ENCODE assay signal across 9 cellular contexts in the genomic region with DNA sequence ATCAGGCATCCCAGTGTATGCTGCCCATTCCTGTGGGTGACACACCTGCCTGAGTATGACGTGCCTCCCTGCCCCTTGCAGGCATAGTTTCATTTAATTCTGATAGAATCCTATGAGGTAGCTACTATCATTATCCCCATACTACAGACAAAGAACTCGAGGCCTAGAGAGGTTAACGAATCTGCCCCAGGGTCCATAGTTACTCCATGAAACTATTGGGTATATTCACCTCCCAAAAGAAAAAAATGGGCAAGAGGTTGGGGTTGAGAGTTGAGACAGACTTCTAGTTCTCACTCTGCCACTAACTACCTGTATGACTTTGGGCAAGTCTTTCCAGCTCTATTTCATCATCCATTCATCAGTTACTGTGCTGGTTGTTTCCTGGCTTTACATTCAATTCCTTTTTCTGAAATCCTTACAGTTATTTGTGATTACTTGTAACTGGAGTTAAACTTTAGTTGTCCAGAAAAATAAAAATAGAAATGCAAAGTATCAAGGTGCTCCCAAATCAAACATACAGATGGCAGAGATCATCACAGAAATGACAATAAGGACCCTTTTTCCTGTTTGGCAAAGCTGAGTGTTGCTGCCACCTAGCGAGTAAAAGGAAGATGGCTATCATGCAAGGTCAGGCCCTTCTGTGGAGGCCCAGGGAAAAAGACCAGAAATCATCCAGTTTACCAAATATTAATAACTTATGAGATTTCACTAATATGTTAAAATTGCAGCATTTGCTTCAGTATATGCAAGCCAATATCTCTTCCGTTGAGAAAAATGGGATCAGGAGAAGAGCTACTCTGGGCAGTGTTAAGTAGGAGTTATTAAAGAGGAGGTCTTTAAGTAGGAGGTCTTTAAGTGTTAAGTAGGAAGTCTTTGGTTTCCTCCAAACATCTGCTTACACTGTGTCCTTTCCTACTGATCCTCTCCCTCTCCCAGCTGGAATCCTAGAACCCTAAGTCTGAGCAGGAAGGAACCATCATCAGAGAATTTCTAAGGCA. TPM values are rescaled to one million over a fixed set of nuclear protein-coding genes. Genes with fewer than 3 reads are reported as not detected.
DNase-seq lines count a peak whose midpoint lies in the region; ATAC-seq and TF ChIP-seq lines count a peak whose summit lies in the region.
"Had no signal": no experiment of that assay in that cellular context is flagged by ENCODE, and none has a peak within 500 bp of the region (broad histone marks: within the 10 kb centered on the region; RNA-seq: fewer than 3 reads in every experiment).

No MANE protein-coding gene starts in this region.

- TF ChIP-seq CTCF in type B pancreatic cell (conservative IDR thresholded peaks at IDR 0.05), result peak; percentile 79

- DNase-seq in ELR (ENCODE audit: low read depth) (peak; percentile 55), NCI-H1694 (lab: John Stamatoyannopoulos, UW) (peak; percentile 50), ecto neural progenitor cell (ENCODE audit: low spot score) (peak; percentile 46), naive B cell (peak; percentile 34), type B pancreatic cell (ENCODE audit: extremely low spot score, unreplicated experiment) (no peak), GF-D8 (lab: John Stamatoyannopoulos, UW) (no peak)
- DNase-seq in activated CD4-positive, alpha-beta T cell treated with anti-CD3 and anti-CD28 coated beads for 24 hours (ENCODE audit: low read depth in 2 of 2), result peak; percentile 4 to 35

- H3K9me3 Mint-ChIP-seq in naive B cell (no peaks in the 10 kb centered on the region), type B pancreatic cell (no peaks in the 10 kb centered on the region)

- H3K4me3 Mint-ChIP-seq in naive B cell (no peak overlapping the region), type B pancreatic cell (no peak overlapping the region)

- ATAC-seq in GM21737 (IDR thresholded peaks at IDR 0.05; ENCODE audit: unreplicated experiment), result peak; percentile 58
- ATAC-seq in naive B cell (ENCODE audit: low read depth in 2 of 2), result peak; percentile 49 to 53

- H3K27ac Mint-ChIP-seq in naive B cell (peak overlapping the region in 1 of 6 donors; percentile 38), type B pancreatic cell (no peak overlapping the region)

- no peaks in the 10 kb centered on the region for H3K27me3 Mint-ChIP-seq in naive B cell
- H3K27me3 Mint-ChIP-seq in type B pancreatic cell, result no peaks in the 10 kb centered on the region

- H3K4me1 Mint-ChIP-seq in naive B cell (peaks cover 5 to 32% (median 7%) of the 10 kb centered on the region in 3 donors), type B pancreatic cell (ENCODE audit: unreplicated experiment) (no peaks in the 10 kb centered on the region)

- H3K36me3 Mint-ChIP-seq in naive B cell (no peaks in the 10 kb centered on the region), type B pancreatic cell (no peaks in the 10 kb centered on the region)

RNA-seq across cellular contexts. Expression of gene MAP7D3, which starts 17.1 kb away (rescaled TPM):
- 1 to 10 TPM in 5 of 6 donors, under 1 TPM in 1; 0.26 to 8.6 (median 4.0) TPM for polyA plus RNA-seq in naive B cell (ENCODE audit: low read depth in 6 of 6)
- total RNA-seq in type B pancreatic cell (ENCODE audit: low replicate concordance), result 7.3 and 10.3 TPM in 2 replicates

RNA-seq across cellular contexts. Expression of gene ADGRG4, which starts 32.4 kb away (rescaled TPM):
- polyA plus RNA-seq in naive B cell (ENCODE audit: low read depth in 6 of 6), result not detected
- 1.2 and 11.8 TPM in 2 replicates for total RNA-seq in type B pancreatic cell (ENCODE audit: low replicate concordance)
- total RNA-seq: urinary bladder had no signal

Comparison
In these comparisons a context has a peak if more than half of its experiments do, and no peak if none do; other contexts are left out.
1. DNase-seq: peak in ELR (single experiment), NCI-H1694 (single experiment), activated CD4-positive, alpha-beta T cell treated with anti-CD3 and anti-CD28 coated beads for 24 hours (2 of 2), ecto neural progenitor cell (single experiment) and naive B cell (single experiment); none in type B pancreatic cell (single experiment) and GF-D8 (single experiment).